ENCODE assay signal across 8 cellular contexts in genomic region chr6:56843476-56844349, GRCh38.
A peak's percentile ranks its signal among the peaks of the same experiment; 100 is the strongest.
DNase-seq lines count a peak whose midpoint lies in the region; ATAC-seq, FAIRE-seq and TF ChIP-seq lines count a peak whose summit lies in the region.

No MANE protein-coding gene starts in this region.

- H3K36me3 ChIP-seq in BLaER1 (no peaks in the 10 kb centered on the region), H1 (ENCODE audit: control insufficient read depth in 2 of 4, insufficient read depth in 4 of 4, low read length in 3 of 4) (no peaks in the 10 kb centered on the region), mesenchymal stem cell (ENCODE audit: control insufficient read depth in 1 of 2, insufficient read depth in 2 of 2, low read depth in 1 of 2, low read length in 2 of 2) (peaks cover 6 to 11% of the 10 kb centered on the region in 2 experiments)

- H3K79me1 ChIP-seq in H1 (ENCODE audit: low read depth, low read length) (no peaks in the 10 kb centered on the region; the same call in 1 of the 2 replicates), mesenchymal stem cell (replicated peaks; ENCODE audit: low read length, poor library complexity, severe bottlenecking) (no peaks in the 10 kb centered on the region)

- peak; percentile 66 to 73 (median 70) for TF ChIP-seq CTCF in H1 (IDR thresholded peaks at IDR 0.05; ENCODE audit: control extremely low read depth in 1 of 3, insufficient read depth in 1 of 3, low read depth in 1 of 3, low read length in 3 of 3)

- H3K27me3 ChIP-seq in BLaER1 (no peaks in the 10 kb centered on the region), H1 (replicated peaks in 1 of 4; ENCODE audit: control insufficient read depth in 3 of 4, extremely low read depth in 1 of 4, insufficient read depth in 3 of 4, low read length in 3 of 4) (no peaks in the 10 kb centered on the region), mesenchymal stem cell (ENCODE audit: control insufficient read depth in 1 of 2, insufficient read depth in 1 of 2, low read length in 2 of 2) (no peaks in the 10 kb centered on the region)

- H4K8ac ChIP-seq in H1 (ENCODE audit: extremely low read depth, insufficient read depth, low read length) (0 out of 2 replicates have a peak overlapping the region, but pooled peaks have one; percentile 87), mesenchymal stem cell (ENCODE audit: low read length) (no peak overlapping the region)

- H2BK120ac ChIP-seq in H1 (replicated peaks; ENCODE audit: low read depth, low read length) = no peak overlapping the region
- peak overlapping the region; percentile 78 for H2BK120ac ChIP-seq in mesenchymal stem cell (ENCODE audit: low read depth, low read length)

- H3K9me3 ChIP-seq in BLaER1 (no peaks in the 10 kb centered on the region), H1 (ENCODE audit: insufficient read depth in 2 of 2, low read depth in 1 of 2, low read length in 1 of 2) (no peaks in the 10 kb centered on the region), mesenchymal stem cell (ENCODE audit: control insufficient read depth, low read length) (no peaks in the 10 kb centered on the region)

- 0% methylated on average over 27 of the region's 87 CpGs; no CpG with 5 or more reads in 1 of the 2 experiments for WGBS in H1 (ENCODE audit: extremely low coverage in 1 of 2, insufficient coverage in 1 of 2, insufficient read length in 1 of 2, insufficient replicate concordance in 2 of 2, low coverage in 1 of 2, low lambda C conversion rate in 2 of 2, missing lambda C conversion rate in 1 of 2), 2 experiments
- under 1% methylated on average over 37 of the region's 87 CpGs for WGBS in mesenchymal stem cell

- POLR2A ChIA-PET in H1 (lab: Charles Lee; ENCODE audit: partially characterized antibody) = interaction anchor here (0.7 to 3.6 kb wide), 8 partner anchors 8 to 305 kb away, joined by 3 to 15 read pairs (median 3); no protein-coding TSS in a partner anchor

- DNase-seq in NCI-H510A treated with DMSO at 0.1 percent for 48 hours (lab: John Stamatoyannopoulos, UW) (peak; percentile 95), H1 (ENCODE audit: low read depth in 1 of 2, low spot score in 2 of 2) (peak; percentile 79 to 92), mesenchymal stem cell (peak; percentile 87)
- DNase-seq in activated CD4-positive, alpha-beta T cell treated with anti-CD3 and anti-CD28 coated beads, Interleukin-2, amount 50 U/mL, for 4 hours = peak; percentile 35 to 41
- DNase-seq in stimulated activated CD8-positive, alpha-beta memory T cell treated with anti-CD3 and anti-CD28 coated beads, Interleukin-2, amount 100 ng/mL, for 48 hours (ENCODE audit: low read depth in 2 of 2) = peak; percentile 41 to 48

- CTCF ChIA-PET in H1 (lab: Charles Lee; ENCODE audit: partially characterized antibody) = interaction anchor here (0.5 to 6.1 kb wide), 10 partner anchors 12 to 197 kb away, joined by 3 to 28 read pairs (median 5); no protein-coding TSS in a partner anchor

- no peak overlapping the region for H2AFZ ChIP-seq in H1 (ENCODE audit: low read length)
- peak overlapping the region; percentile 60 for H2AFZ ChIP-seq in mesenchymal stem cell (ENCODE audit: low read depth, low read length)

- ATAC-seq in GM19025 (IDR thresholded peaks at IDR 0.05; ENCODE audit: low read depth, unreplicated experiment) (peak; percentile 83), HG03159 (IDR thresholded peaks at IDR 0.05; ENCODE audit: unreplicated experiment) (peak; percentile 88)

- H3K27ac ChIP-seq in BLaER1 (peak overlapping the region; percentile 88), H1 (ENCODE audit: low read depth, low read length) (peak overlapping the region; percentile 59; the same call in 1 of the 2 replicates), mesenchymal stem cell (ENCODE audit: low read length, poor library complexity, severe bottlenecking) (peak overlapping the region; percentile 63)

- H4K20me1 ChIP-seq in BLaER1 (no peaks in the 10 kb centered on the region), H1 (replicated peaks in 1 of 2; ENCODE audit: control insufficient read depth in 1 of 2, insufficient read depth in 2 of 2, low read length in 2 of 2) (no peaks in the 10 kb centered on the region)

- H3K23ac ChIP-seq in H1 (ENCODE audit: insufficient read length) (no peak overlapping the region), mesenchymal stem cell (ENCODE audit: low read length in 2 of 2) (peak overlapping the region in 1 of 2 experiments; percentile 84)

- peak overlapping the region; percentile 34 for H4K91ac ChIP-seq in H1 (replicated peaks; ENCODE audit: insufficient read length, low read length)
- peak overlapping the region; percentile 76 for H4K91ac ChIP-seq in mesenchymal stem cell (ENCODE audit: low read length)

- H4K5ac ChIP-seq in H1 (ENCODE audit: insufficient read length, low read depth, low read length) = peak overlapping the region; percentile 77

- H3K9ac ChIP-seq in BLaER1 (peak overlapping the region; percentile 88), H1 (replicated peaks in 1 of 4; ENCODE audit: extremely low read depth in 1 of 4, low read depth in 3 of 4, low read length in 3 of 4) (peak overlapping the region in 3 of 4 experiments; percentile 74 to 87 (median 81); a peak in 5 of 7 replicates), mesenchymal stem cell (ENCODE audit: low read length) (peak overlapping the region; percentile 91)

- H3K14ac ChIP-seq in H1 (ENCODE audit: insufficient read length) = no peak overlapping the region
- H3K14ac ChIP-seq in mesenchymal stem cell (ENCODE audit: low read length in 2 of 2) = peak overlapping the region in 1 of 2 experiments; percentile 38

- no peak for FAIRE-seq in H1 (lab: Jason Lieb, UNC)

- H3K56ac ChIP-seq in H1 (replicated peaks; ENCODE audit: insufficient read length, low read depth, low read length) = no peak overlapping the region

- H2BK15ac ChIP-seq in H1 (ENCODE audit: low read length) (0 out of 2 replicates have a peak overlapping the region, but pooled peaks have one; percentile 32), mesenchymal stem cell (ENCODE audit: low read depth, poor library complexity, severe bottlenecking) (peak overlapping the region; percentile 78)

- H3K4ac ChIP-seq in H1 (replicated peaks; ENCODE audit: insufficient read length, low read depth, low read length) (no peak overlapping the region), mesenchymal stem cell (ENCODE audit: low read depth in 1 of 2, low read length in 2 of 2) (peak overlapping the region in 1 of 2 experiments; percentile 44)

- TF ChIP-seq EP300 in H1 (IDR thresholded peaks at IDR 0.05; ENCODE audit: borderline replicate concordance in 1 of 2, low read depth in 2 of 2, low read length in 2 of 2) = no peak

- TF ChIP-seq POLR2A in H1 (IDR thresholded peaks at IDR 0.05; ENCODE audit: control extremely low read depth in 1 of 2, low read depth in 2 of 2, low read length in 2 of 2) = peak; percentile 35 to 69; a peak in 2 of 3 replicates

- peaks cover 7 to 81% of the 10 kb centered on the region in 2 experiments; a peak in 3 of 4 replicates for H3K79me2 ChIP-seq in H1 (ENCODE audit: control insufficient read depth in 1 of 2, insufficient read depth in 2 of 2, low read length in 2 of 2)

- H2BK5ac ChIP-seq in H1 (ENCODE audit: low read depth, low read length) (peak overlapping the region; percentile 62; the same call in 1 of the 2 replicates), mesenchymal stem cell (ENCODE audit: low read depth, low read length, poor library complexity, severe bottlenecking) (no peak overlapping the region)

- H3K23me2 ChIP-seq in H1 (ENCODE audit: low read depth, low read length) = peaks cover 7% of the 10 kb centered on the region

- H3K4me3 ChIP-seq in BLaER1 = peak overlapping the region; percentile 92
- H3K4me3 ChIP-seq in H1 (ENCODE audit: extremely low read depth in 1 of 4, insufficient read depth in 2 of 4, low read depth in 3 of 4, low read length in 4 of 4) = peak overlapping the region; percentile 91 to 98 (median 94)
- peak overlapping the region; percentile 74 to 89 for H3K4me3 ChIP-seq in mesenchymal stem cell (ENCODE audit: insufficient read depth in 1 of 2, low read depth in 1 of 2, low read length in 2 of 2)

- no peak overlapping the region for H2BK20ac ChIP-seq in H1 (ENCODE audit: low read length)

- H2AK5ac ChIP-seq in H1 (ENCODE audit: low read depth, low read length) = no peak overlapping the region
- H2AK5ac ChIP-seq in mesenchymal stem cell (ENCODE audit: low read length, severe bottlenecking) = no peak overlapping the region

- H3K4me1 ChIP-seq in BLaER1 (peaks cover 37% of the 10 kb centered on the region), H1 (replicated peaks in 1 of 4; ENCODE audit: control insufficient read depth in 3 of 4, insufficient read depth in 4 of 4, low read length in 3 of 4) (peaks cover 0 to 12% (median 5%) of the 10 kb centered on the region in 4 experiments; a peak in 2 of 7 replicates), mesenchymal stem cell (ENCODE audit: control insufficient read depth, insufficient read depth, low read depth, low read length) (peaks cover 9% of the 10 kb centered on the region)

- TF ChIP-seq RAD21 in H1 (IDR thresholded peaks at IDR 0.05 in 1 of 2, conservative IDR thresholded peaks at IDR 0.05 in 1 of 2; ENCODE audit: low read depth in 2 of 2, low read length in 2 of 2) = peak; percentile 63 to 68

- H3K18ac ChIP-seq in H1 (ENCODE audit: extremely low read depth, low read length) (no peak overlapping the region; the same call in 1 of the 2 replicates), mesenchymal stem cell (ENCODE audit: low read depth in 1 of 2, low read length in 2 of 2) (peak overlapping the region; percentile 89 to 93)

- H2BK12ac ChIP-seq in H1 (ENCODE audit: low read depth, low read length) (no peak overlapping the region), mesenchymal stem cell (ENCODE audit: low read length in 2 of 2) (peak overlapping the region in 1 of 2 experiments; percentile 32)

- peak overlapping the region; percentile 90 for H3K4me2 ChIP-seq in BLaER1
- H3K4me2 ChIP-seq in H1 (ENCODE audit: insufficient read depth in 1 of 2, low read depth in 2 of 2, low read length in 2 of 2) = peak overlapping the region; percentile 87 to 99
- peak overlapping the region; percentile 72 for H3K4me2 ChIP-seq in mesenchymal stem cell (ENCODE audit: low read length, poor library complexity, severe bottlenecking)

TF ChIP-seq in H1, 55 proteins besides CTCF, POLR2A, EP300 and RAD21 (continues in another document):
- TF ChIP-seq TEAD4 (IDR thresholded peaks at IDR 0.05; ENCODE audit: low read depth, low read length) (no peak), SUZ12 (IDR thresholded peaks at IDR 0.05; ENCODE audit: low read length) (no peak), SIX5 (IDR thresholded peaks at IDR 0.05; ENCODE audit: low read depth, low read length) (no peak), USF2 (IDR thresholded peaks at IDR 0.05; ENCODE audit: low read length) (no peak), NANOG (IDR thresholded peaks at IDR 0.05; ENCODE audit: insufficient read depth, low read depth, low read length, poor library complexity, severe bottlenecking) (peak; percentile 87), JUN (IDR thresholded peaks at IDR 0.05; ENCODE audit: low read depth, low read length) (no peak)

Comparison
In these comparisons a context has a peak if more than half of its experiments do, and no peak if none do; other contexts are left out.
1. Peak in every context shown above with its lines: DNase-seq, ATAC-seq, H3K4me3 ChIP-seq and H3K27ac ChIP-seq.
2. DNase-seq: peak in every context shown above with its lines; median percentile 95 in NCI-H510A treated with DMSO at 0.1 percent for 48 hours; 87 in mesenchymal stem cell; 86 in H1; 44 in stimulated activated CD8-positive, alpha-beta memory T cell treated with anti-CD3 and anti-CD28 coated beads, Interleukin-2, amount 100 ng/mL, for 48 hours; 38 in activated CD4-positive, alpha-beta T cell treated with anti-CD3 and anti-CD28 coated beads, Interleukin-2, amount 50 U/mL, for 4 hours.